In genomic region chr21:42009018-42009830, GRCh38 we compare ENCODE assay signal across 8 cellular contexts. TPM values are rescaled to one million over a fixed set of nuclear protein-coding genes. Genes with fewer than 3 reads are reported as not detected.
DNase-seq lines count a peak whose midpoint lies in the region; ATAC-seq and TF ChIP-seq lines count a peak whose summit lies in the region.

No MANE protein-coding gene starts in this region.

- peak; percentile 18 for ATAC-seq in GM21737 (IDR thresholded peaks at IDR 0.05; ENCODE audit: unreplicated experiment)
- peak; percentile 21 to 42 (median 28) for ATAC-seq in right lobe of liver

- peak overlapping the region; percentile 98 for H3K27ac ChIP-seq in coronary artery
- H3K27ac ChIP-seq in right lobe of liver = peak overlapping the region; percentile 96 to 99 (median 99)

- peaks cover 0 to 14% (median 4%) of the 10 kb centered on the region in 4 donors for H3K4me1 ChIP-seq in right lobe of liver

- WGBS in right lobe of liver (ENCODE audit: insufficient coverage, low coverage, low lambda C conversion rate, missing lambda C conversion rate) = 0% methylated on average over 15 of the region's 86 CpGs

- H3K27me3 ChIP-seq in GM06990 (replicated peaks; ENCODE audit: control insufficient read depth, insufficient read depth, low read length) (no peaks in the 10 kb centered on the region), right lobe of liver (no peaks in the 10 kb centered on the region)

- peak overlapping the region; percentile 85 for H3K4me3 ChIP-seq in GM06990 (replicated peaks; ENCODE audit: low read depth, low read length)
- H3K4me3 ChIP-seq in coronary artery = peak overlapping the region; percentile 96
- H3K4me3 ChIP-seq in right lobe of liver = peak overlapping the region; percentile 80 to 85 (median 84)

- H3K36me3 ChIP-seq in GM06990 (ENCODE audit: control insufficient read depth, insufficient read depth, low read length) = no peaks in the 10 kb centered on the region; the same call in 1 of the 2 replicates
- H3K36me3 ChIP-seq in right lobe of liver = peaks cover 0 to 5% (median 0%) of the 10 kb centered on the region in 4 donors

- intact Hi-C loops in right lobe of liver (cut with DNase I) = no loop called here

- DNase-seq in GM06990 (ENCODE audit: extremely low read depth, insufficient read length) (peak; percentile 71), coronary artery (ENCODE audit: low spot score) (peak; percentile 85), right lobe of liver (peak; percentile 76 to 78 (median 78)), middle frontal gyrus (ENCODE audit: extremely low spot score, low spot score) (no peak)
- peak; percentile 35 to 39 for DNase-seq in activated CD4-positive, alpha-beta T cell treated with anti-CD3 and anti-CD28 coated beads for 24 hours (ENCODE audit: low read depth in 2 of 2)
- peak in 2 of 3 donors; percentile 16 to 51 for DNase-seq in stimulated activated CD4-positive, alpha-beta T cell treated with anti-CD3 and anti-CD28 coated beads, TNF-alpha, amount 100 ng/mL, for 1 hour (ENCODE audit: low read depth in 3 of 3, low spot score in 1 of 3)

- no peaks in the 10 kb centered on the region for H3K9me3 ChIP-seq in right lobe of liver

- TF ChIP-seq CTCF in GM06990 (IDR thresholded peaks at IDR 0.05; ENCODE audit: insufficient read depth, low read length, poor library complexity, severe bottlenecking) = peak; percentile 36
- TF ChIP-seq CTCF in LNCAP (IDR thresholded peaks at IDR 0.05) = peak; percentile 29
- peak; percentile 28 for TF ChIP-seq CTCF in coronary artery (IDR thresholded peaks at IDR 0.05)
- TF ChIP-seq CTCF in right lobe of liver (IDR thresholded peaks at IDR 0.05) = peak in 3 of 4 donors; percentile 23 to 30 (median 28)

- peak; percentile 19 for TF ChIP-seq POLR2A in right lobe of liver (IDR thresholded peaks at IDR 0.05)

RNA-seq across cellular contexts. Expression of gene ZBTB21, which starts 0.9 kb away (rescaled TPM):
- total RNA-seq in right lobe of liver = 10 to 100 TPM in 4 of 6 experiments, 1 to 10 TPM in 2; 3.0 to 28.5 (median 11.2) TPM

RNA-seq across cellular contexts. Expression of gene C2CD2, which starts 55.4 kb away (rescaled TPM):
- 10 to 100 TPM in 1 of 6 experiments, 1 to 10 TPM in 5; 7.3 to 11.4 (median 8.3) TPM for total RNA-seq in right lobe of liver
